ENCODE assay signal across 12 cellular contexts in the genomic region with DNA sequence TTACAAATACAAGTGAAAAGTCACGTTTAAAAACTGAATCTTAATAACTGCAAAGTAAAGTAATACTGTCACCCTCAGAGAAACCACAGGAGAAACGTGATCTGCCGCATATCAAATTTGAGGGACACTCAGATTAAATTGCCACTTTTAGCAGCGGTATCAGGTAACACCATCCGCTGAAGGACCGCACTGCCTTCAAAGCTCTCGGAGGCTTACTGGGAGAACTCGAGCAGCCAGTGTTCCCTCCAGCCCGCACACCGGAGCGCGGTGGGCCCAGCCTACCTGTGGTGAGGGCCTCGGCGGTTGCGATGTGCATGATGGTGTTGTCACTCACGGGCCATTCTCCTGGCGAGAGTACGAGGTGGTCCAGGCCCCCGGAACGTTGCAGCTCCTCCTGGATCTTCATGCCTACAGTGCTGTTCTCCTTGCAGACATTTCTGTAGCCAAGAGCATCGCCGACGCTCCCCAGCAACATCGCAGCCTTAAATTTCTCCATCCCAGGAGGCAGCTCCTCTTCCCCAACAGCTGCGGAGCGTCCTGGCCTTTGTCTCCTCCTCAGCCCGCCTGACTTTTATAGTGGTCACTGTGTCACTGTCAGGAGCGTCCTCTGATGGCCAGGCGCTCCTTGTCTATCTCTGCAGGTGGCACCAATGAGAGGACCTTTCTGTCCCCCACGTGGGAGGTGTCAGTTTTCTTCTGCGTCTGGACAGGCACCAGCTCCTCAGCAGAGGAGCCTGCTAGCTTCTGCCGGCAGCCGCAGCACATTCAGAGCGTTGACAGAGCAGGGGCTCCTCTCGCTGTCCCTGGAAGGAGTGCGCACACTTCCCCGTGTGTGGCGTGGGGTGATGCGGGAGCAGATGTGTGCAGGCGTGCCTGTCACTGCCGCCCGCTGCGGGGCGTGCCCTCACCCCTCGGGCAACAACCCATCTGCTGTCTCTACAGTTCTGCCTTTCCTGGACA. TPM values are rescaled to one million over a fixed set of nuclear protein-coding genes. Genes with fewer than 3 reads are reported as not detected.
DNase-seq lines count a peak whose midpoint lies in the region; ATAC-seq and TF ChIP-seq lines count a peak whose summit lies in the region.
"Had no signal": no experiment of that assay in that cellular context is flagged by ENCODE, and none has a peak within 500 bp of the region (broad histone marks: within the 10 kb centered on the region; RNA-seq: fewer than 3 reads in every experiment).

TSS of gene ADPRHL1 (minus strand) at position 547 of the 960 bp plus-strand sequence. CDS start at position 496, 51 bp downstream.

- peak; percentile 56 for DNase-seq in NCI-H1436 (lab: John Stamatoyannopoulos, UW)
- no peak for DNase-seq in NCI-H1436 treated with DMSO at 0.1 percent for 48 hours (lab: John Stamatoyannopoulos, UW)
- DNase-seq in SK-N-DZ (ENCODE audit: low spot score), result peak; percentile 77
- peak; percentile 67 for DNase-seq in left cardiac atrium
- DNase-seq in suprapubic skin (ENCODE audit: low spot score in 2 of 2), result no peak
- DNase-seq in COR-L47 (lab: John Stamatoyannopoulos, UW), result no peak
- no peak for DNase-seq in foreskin keratinocyte
- DNase-seq in DMS53 treated with DMSO at 0.1 percent for 48 hours (lab: John Stamatoyannopoulos, UW; ENCODE audit: unreplicated experiment), result no peak
- DNase-seq: activated naive CD4-positive, alpha-beta T cell; cortex of kidney; NCI-H2081 had no signal

- H3K4me3 ChIP-seq in suprapubic skin, result no peak within 1 kb of the TSS

- TF ChIP-seq EP300 in suprapubic skin (IDR thresholded peaks at IDR 0.05), result no peak

- TF ChIP-seq POLR2A in suprapubic skin (IDR thresholded peaks at IDR 0.05), result no peak

- peaks cover 32% of the 10 kb centered on the region for H3K36me3 ChIP-seq in suprapubic skin

- no peak for TF ChIP-seq CTCF in suprapubic skin (IDR thresholded peaks at IDR 0.05)
- TF ChIP-seq CTCF in foreskin keratinocyte (conservative IDR thresholded peaks at IDR 0.05), result no peak

- WGBS in suprapubic skin, result 87% methylated on average over 33 of the region's 45 CpGs

- H3K4me1 ChIP-seq in suprapubic skin, result peaks cover 15% of the 10 kb centered on the region
- H3K4me1 ChIP-seq in foreskin keratinocyte, result no peaks in the 10 kb centered on the region

- intact Hi-C loops in left cardiac atrium (cut with DNase I), result loop anchor here (5.0 to 10.0 kb wide), 3 partner anchors 34 to 112 kb away; no protein-coding TSS in a partner anchor

- H3K27me3 ChIP-seq in suprapubic skin (no peaks in the 10 kb centered on the region), foreskin keratinocyte (no peaks in the 10 kb centered on the region)

- no peaks in the 10 kb centered on the region for H3K9me3 ChIP-seq in suprapubic skin

- H3K27ac ChIP-seq in suprapubic skin, result peak within 1 kb of the TSS; percentile 14
- no peak within 1 kb of the TSS for H3K27ac ChIP-seq in foreskin keratinocyte

- ATAC-seq in left cardiac atrium (peak; percentile 69 to 72), foreskin keratinocyte (no peak)
- ATAC-seq: activated CD4-positive, CD25-positive, alpha-beta regulatory T cell treated with anti-CD3 and anti-CD28 coated beads, Interleukin-2, amount 50 U/mL, for 24 hours had no signal

RNA-seq across cellular contexts. Expression of gene ADPRHL1, which starts in this region (rescaled TPM):
- polyA plus RNA-seq in SK-N-DZ (2014; cell fraction: cytosol; rRNA removed), result 1.8 and 1.9 TPM in 2 replicates
- polyA plus RNA-seq in SK-N-DZ (2014; cell fraction: nucleus; rRNA removed), result 1.0 and 1.6 TPM in 2 replicates
- total RNA-seq in left cardiac atrium (100 to 1,000 TPM; 241 to 245 TPM), suprapubic skin (1 to 10 TPM; 2.5 to 8.6 (median 5.5) TPM), foreskin keratinocyte (0.74 and 1.0 TPM in 2 replicates)
- polyA plus RNA-seq in foreskin keratinocyte, result 0.52 and 0.72 TPM in 2 replicates

Comparison
In these comparisons a context has a peak if more than half of its experiments do, and no peak if none do; other contexts are left out.
1. RNA of gene ADPRHL1 (total RNA-seq): 241 to 245 TPM in left cardiac atrium; 2.5 to 8.6 TPM in suprapubic skin and 0.74 to 1.0 TPM in foreskin keratinocyte; every median in the first group is over 10 times any median in the second.
2. DNase-seq: peak in NCI-H1436 (single experiment), SK-N-DZ (single experiment) and left cardiac atrium (single experiment); none in NCI-H1436 treated with DMSO at 0.1 percent for 48 hours (single experiment), suprapubic skin (0 of 2), COR-L47 (single experiment), foreskin keratinocyte (0 of 2) and DMS53 treated with DMSO at 0.1 percent for 48 hours (single experiment).